In genomic region chr11:73206751-73207280, GRCh38 we compare ENCODE assay signal across 22 cellular contexts. TPM values are rescaled to one million over a fixed set of nuclear protein-coding genes. Genes with fewer than 3 reads are reported as not detected.
DNase-seq lines count a peak whose midpoint lies in the region; ATAC-seq, FAIRE-seq and TF ChIP-seq lines count a peak whose summit lies in the region.
"Had no signal": no experiment of that assay in that cellular context is flagged by ENCODE, and none has a peak within 500 bp of the region (broad histone marks: within the 10 kb centered on the region; RNA-seq: fewer than 3 reads in every experiment).

No MANE protein-coding gene starts in this region.

- DNase-seq in ELR (ENCODE audit: low read depth) (peak; percentile 35), NCI-H2171 treated with DMSO at 0.1 percent for 48 hours (lab: John Stamatoyannopoulos, UW) (peak; percentile 52), astrocyte (ENCODE audit: low read depth) (peak; percentile 5)
- DNase-seq: activated CD4-positive, alpha-beta T cell treated with anti-CD3 and anti-CD28 coated beads, Interleukin-2, amount 50 U/mL, for 4 hours; activated gamma-delta T cell; amniotic stem cell; BE2C; caudate nucleus; mesendoderm; naive thymus-derived CD8-positive, alpha-beta T cell; NCI-H2081 treated with DMSO at 0.1 percent for 48 hours; stimulated activated CD4-positive, alpha-beta T cell treated with anti-CD3 and anti-CD28 coated beads, Interleukin-2, amount 100 ng/mL, for 24 hours; stimulated activated naive CD8-positive, alpha-beta T cell treated with anti-CD3 and anti-CD28 coated beads, Interleukin-15, Interleukin-2, amounts not matched to agents 100 U/mL and 50 U/mL, for 24 hours; T-helper 1 cell had no signal

- H3K36me3 Mint-ChIP-seq in astrocyte (ENCODE audit: low read depth, unreplicated experiment), result no peaks in the 10 kb centered on the region
- H3K36me3 Mint-ChIP-seq: IgD-negative memory B cell; naive thymus-derived CD8-positive, alpha-beta T cell had no signal

- H2AFZ ChIP-seq in astrocyte (ENCODE audit: low read depth, low read length) (no peak overlapping the region), parathyroid adenoma (peak overlapping the region; percentile 8)

- no peak overlapping the region for H3K27ac Mint-ChIP-seq in astrocyte (ENCODE audit: unreplicated experiment)
- H3K27ac Mint-ChIP-seq: IgD-negative memory B cell; naive thymus-derived CD8-positive, alpha-beta T cell had no signal

- no peak overlapping the region for H3K4me3 Mint-ChIP-seq in astrocyte (ENCODE audit: unreplicated experiment)
- H3K4me3 Mint-ChIP-seq: IgD-negative memory B cell; naive thymus-derived CD8-positive, alpha-beta T cell had no signal

- no peak overlapping the region for H3K27ac ChIP-seq in astrocyte (ENCODE audit: low read depth, low read length)
- no peak overlapping the region for H3K27ac ChIP-seq in parathyroid adenoma
- H3K27ac ChIP-seq: prostate gland, tibial nerve had no signal

- no peak for FAIRE-seq in astrocyte (lab: Jason Lieb, UNC)

- H3K4me1 ChIP-seq in astrocyte (ENCODE audit: insufficient read depth, low read length), result no peaks in the 10 kb centered on the region
- H3K4me1 ChIP-seq in parathyroid adenoma, result no peaks in the 10 kb centered on the region
- H3K4me1 ChIP-seq: BE2C, prostate gland had no signal

- TF ChIP-seq CTCF in astrocyte (IDR thresholded peaks at IDR 0.05; ENCODE audit: insufficient read depth, low read depth, low read length) (no peak), parathyroid adenoma (IDR thresholded peaks at IDR 0.05) (no peak)

- H3K79me2 ChIP-seq in astrocyte (ENCODE audit: insufficient read depth, low read length) (no peaks in the 10 kb centered on the region), parathyroid adenoma (no peaks in the 10 kb centered on the region)

- peak overlapping the region; percentile 16 for H3K4me2 ChIP-seq in astrocyte (ENCODE audit: low read length)
- H3K4me2 ChIP-seq in parathyroid adenoma (ENCODE audit: low read length), result no peak overlapping the region

- H3K4me1 Mint-ChIP-seq in astrocyte (ENCODE audit: low read depth, unreplicated experiment), result no peaks in the 10 kb centered on the region

- H3K27me3 ChIP-seq in astrocyte (ENCODE audit: insufficient read depth, low read length), result no peaks in the 10 kb centered on the region
- H3K27me3 ChIP-seq in parathyroid adenoma (ENCODE audit: control insufficient read depth, insufficient read depth, low read length), result no peaks in the 10 kb centered on the region
- H3K27me3 ChIP-seq: BE2C, gastrocnemius medialis, tibial nerve had no signal

- H3K9ac ChIP-seq in astrocyte (ENCODE audit: low read length) (no peak overlapping the region), parathyroid adenoma (no peak overlapping the region)

- H3K9me3 Mint-ChIP-seq in astrocyte (ENCODE audit: unreplicated experiment), result peaks cover 2% of the 10 kb centered on the region
- H3K9me3 Mint-ChIP-seq: IgD-negative memory B cell had no signal

- no peaks in the 10 kb centered on the region for H4K20me1 ChIP-seq in astrocyte (ENCODE audit: insufficient read depth, low read length)

- H3K36me3 ChIP-seq in astrocyte (ENCODE audit: insufficient read depth, low read length), result no peaks in the 10 kb centered on the region
- no peaks in the 10 kb centered on the region for H3K36me3 ChIP-seq in parathyroid adenoma (ENCODE audit: control insufficient read depth, insufficient read depth, low read length)
- H3K36me3 ChIP-seq: BE2C, gastrocnemius medialis, prostate gland, tibial nerve had no signal

- no peak overlapping the region for H3K4me3 ChIP-seq in astrocyte (ENCODE audit: insufficient read depth, low read depth, low read length)
- H3K4me3 ChIP-seq in parathyroid adenoma (ENCODE audit: low read depth, low read length), result no peak overlapping the region
- H3K4me3 ChIP-seq: gastrocnemius medialis, prostate gland, tibial nerve had no signal

- no peaks in the 10 kb centered on the region for H3K9me3 ChIP-seq in astrocyte (ENCODE audit: insufficient read depth, low read depth, low read length)
- no peaks in the 10 kb centered on the region for H3K9me3 ChIP-seq in parathyroid adenoma (ENCODE audit: control insufficient read depth, low read length)
- H3K9me3 ChIP-seq: BE2C, gastrocnemius medialis, prostate gland, tibial nerve had no signal

- ATAC-seq in HG03469 (IDR thresholded peaks at IDR 0.05; ENCODE audit: unreplicated experiment), result no peak
- no peak for ATAC-seq in GM21737 (IDR thresholded peaks at IDR 0.05; ENCODE audit: unreplicated experiment)
- ATAC-seq in GM18870 (IDR thresholded peaks at IDR 0.05; ENCODE audit: unreplicated experiment), result no peak
- ATAC-seq: naive thymus-derived CD8-positive, alpha-beta T cell; stimulated activated naive CD8-positive, alpha-beta T cell treated with anti-CD3 and anti-CD28 coated beads, Interleukin-15, Interleukin-2, amounts not matched to agents 100 U/mL and 50 U/mL, for 24 hours had no signal

- peaks cover 12% of the 10 kb centered on the region for H3K27me3 Mint-ChIP-seq in astrocyte (ENCODE audit: low read depth, unreplicated experiment)

RNA-seq across cellular contexts. Expression of gene P2RY2, which starts 11.3 kb away (rescaled TPM):
- total RNA-seq in astrocyte, result 0.12 and 0.30 TPM in 2 replicates
- total RNA-seq: naive thymus-derived CD8-positive, alpha-beta T cell had no signal
